Comparison of ENCODE assay signal across 1 cellular context in genomic region chrX:14496674-14497073, GRCh38.
TF ChIP-seq lines count a peak whose summit lies in the region.

No MANE protein-coding gene starts in this region.

TF ChIP-seq in GM23338, 12 proteins besides CTCF, POLR2A, EP300 and RAD21 (continued from another document):
- TF ChIP-seq ZNF462 (CRISPR knock-in tag; IDR thresholded peaks at IDR 0.05) (no peak), EZH2phosphoT487 (IDR thresholded peaks at IDR 0.05; ENCODE audit: unreplicated experiment) (no peak), STAT1 (IDR thresholded peaks at IDR 0.05; ENCODE audit: unreplicated experiment) (no peak), REST (IDR thresholded peaks at IDR 0.05; ENCODE audit: unreplicated experiment) (no peak), ETS1 (IDR thresholded peaks at IDR 0.05) (no peak), ZNF331 (CRISPR knock-in tag; IDR thresholded peaks at IDR 0.05; ENCODE audit: low read depth) (no peak)
TF ChIP-seq in GM23338: peak in this region for 0.
